38 cellular contexts compared by ENCODE assay signal in the genomic region with DNA sequence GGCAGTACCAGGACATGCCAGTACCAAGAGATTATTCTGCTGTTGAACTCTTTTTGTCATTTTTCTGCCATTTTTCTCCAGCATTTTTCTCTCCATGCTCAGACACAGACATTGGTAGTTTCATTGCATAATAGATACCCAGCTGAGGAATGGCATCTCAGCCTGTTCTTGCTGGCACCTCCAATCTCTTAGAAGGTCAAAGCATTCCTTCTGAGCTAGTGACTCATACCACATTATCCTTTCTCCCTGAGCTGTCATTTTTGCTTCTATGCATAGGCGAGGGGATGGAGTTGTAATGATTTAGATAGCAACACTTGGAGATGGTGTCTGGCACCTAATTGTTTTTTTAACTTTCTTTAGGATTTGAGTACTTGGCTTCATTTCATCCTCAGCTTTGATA.
"Had no signal": no experiment of that assay in that cellular context is flagged by ENCODE, and none has a peak within 500 bp of the region (broad histone marks: within the 10 kb centered on the region; RNA-seq: fewer than 3 reads in every experiment).

No MANE protein-coding gene starts in this region.

- H3K4me1 Mint-ChIP-seq: activated naive CD4-positive, alpha-beta T cell treated with anti-CD3 and anti-CD28 coated beads, Interleukin-2, amount 10 ng/mL, durations not matched to agents 7 days and 5 days; activated naive CD4-positive, alpha-beta T cell treated with anti-CD3 and anti-CD28 coated beads, Interleukin-2, amount 50 U/mL, for 24 hours; activated naive CD8-positive, alpha-beta T cell treated with anti-CD3 and anti-CD28 coated beads for 36 hours; activated naive CD8-positive, alpha-beta T cell treated with anti-CD3 and anti-CD28 coated beads, Interleukin-2, amount 10 ng/mL, durations not matched to agents 7 days and 5 days; activated naive CD8-positive, alpha-beta T cell treated with anti-CD3 and anti-CD28 coated beads, Interleukin-2, amount 50 U/mL, for 24 hours; activated T-helper 17 cell treated with anti-CD3 and anti-CD28 coated beads, Interleukin-2, amount 50 U/mL, for 72 hours; brain; central memory CD8-positive, alpha-beta T cell had no signal

- H3K4me3 Mint-ChIP-seq: activated naive CD4-positive, alpha-beta T cell treated with anti-CD3 and anti-CD28 coated beads for 36 hours; activated naive CD4-positive, alpha-beta T cell treated with anti-CD3 and anti-CD28 coated beads, Interleukin-2, amount 10 ng/mL, durations not matched to agents 7 days and 5 days; activated naive CD4-positive, alpha-beta T cell treated with anti-CD3 and anti-CD28 coated beads, Interleukin-2, amount 50 U/mL, for 24 hours; activated naive CD8-positive, alpha-beta T cell; activated naive CD8-positive, alpha-beta T cell treated with anti-CD3 and anti-CD28 coated beads for 36 hours; activated naive CD8-positive, alpha-beta T cell treated with anti-CD3 and anti-CD28 coated beads, Interleukin-2, amount 10 ng/mL, durations not matched to agents 7 days and 5 days; activated naive CD8-positive, alpha-beta T cell treated with anti-CD3 and anti-CD28 coated beads, Interleukin-2, amount 50 U/mL, for 24 hours; activated T-cell treated with anti-CD3 and anti-CD28 coated beads, Interleukin-2, amount 50 U/mL, for 24 hours; activated T-cell treated with anti-CD3 and anti-CD28 coated beads, Interleukin-2, amount 50 U/mL, for 4 hours; activated T-cell treated with anti-CD3 and anti-CD28 coated beads, Interleukin-2, amount 50 U/mL, for 72 hours; activated T-helper 1 cell treated with anti-CD3 and anti-CD28 coated beads, Interleukin-12 subunit alpha, Interleukin-12 subunit beta, Interleukin-2, Interleukin-4 antibody, amounts not matched to agents 30 ng/mL and 10 ng/mL and 1 ng/mL, durations not matched to agents 14 hours and 24 hours and 36 hours; activated T-helper 17 cell treated with anti-CD3 and anti-CD28 coated beads, Interleukin-2, amount 50 U/mL, for 72 hours; brain; central memory CD8-positive, alpha-beta T cell had no signal

- H3K27ac ChIP-seq: adrenal gland, ascending aorta, body of pancreas, brain microvascular endothelial cell, breast epithelium, cardiac muscle cell had no signal

- H3K36me3 Mint-ChIP-seq: activated naive CD4-positive, alpha-beta T cell treated with anti-CD3 and anti-CD28 coated beads, Interleukin-2, amount 10 ng/mL, durations not matched to agents 7 days and 5 days; activated naive CD4-positive, alpha-beta T cell treated with anti-CD3 and anti-CD28 coated beads, Interleukin-2, amount 50 U/mL, for 24 hours; activated naive CD4-positive, alpha-beta T cell treated with anti-CD3 and anti-CD28 coated beads, Interleukin-2, amount 50 U/mL, for 72 hours; activated naive CD8-positive, alpha-beta T cell; activated naive CD8-positive, alpha-beta T cell treated with anti-CD3 and anti-CD28 coated beads for 36 hours; activated naive CD8-positive, alpha-beta T cell treated with anti-CD3 and anti-CD28 coated beads, Interleukin-2, amount 10 ng/mL, durations not matched to agents 7 days and 5 days; brain had no signal

- H3K27me3 ChIP-seq: adrenal gland, ascending aorta, body of pancreas, brain microvascular endothelial cell, breast epithelium, cardiac muscle cell had no signal

- H3K4me1 ChIP-seq: adrenal gland, ascending aorta, body of pancreas, breast epithelium had no signal

- ATAC-seq: activated naive CD4-positive, alpha-beta T cell treated with anti-CD3 and anti-CD28 coated beads, Interleukin-2, amount 50 U/mL, for 72 hours; activated naive CD8-positive, alpha-beta T cell treated with anti-CD3 and anti-CD28 coated beads, Interleukin-2, amount 50 U/mL, for 24 hours; activated T-cell treated with anti-CD3 and anti-CD28 coated beads, Interleukin-2, amount 50 U/mL, for 4 hours; activated T-cell treated with anti-CD3 and anti-CD28 coated beads, Interleukin-2, amount 50 U/mL, for 72 hours; activated T-helper 17 cell treated with anti-CD3 and anti-CD28 coated beads, Interleukin-2, amount 50 U/mL, for 72 hours; body of pancreas had no signal

- H3K4me3 ChIP-seq: adrenal gland, ascending aorta, body of pancreas, breast epithelium, cardiac muscle cell had no signal

- H3K27ac Mint-ChIP-seq: activated naive CD4-positive, alpha-beta T cell treated with anti-CD3 and anti-CD28 coated beads for 36 hours; activated naive CD4-positive, alpha-beta T cell treated with anti-CD3 and anti-CD28 coated beads, Interleukin-2, amount 10 ng/mL, durations not matched to agents 7 days and 5 days; activated naive CD4-positive, alpha-beta T cell treated with anti-CD3 and anti-CD28 coated beads, Interleukin-2, amount 50 U/mL, for 24 hours; activated naive CD4-positive, alpha-beta T cell treated with anti-CD3 and anti-CD28 coated beads, Interleukin-2, amount 50 U/mL, for 72 hours; activated naive CD8-positive, alpha-beta T cell; activated naive CD8-positive, alpha-beta T cell treated with anti-CD3 and anti-CD28 coated beads for 36 hours; activated naive CD8-positive, alpha-beta T cell treated with anti-CD3 and anti-CD28 coated beads, Interleukin-2, amount 10 ng/mL, durations not matched to agents 7 days and 5 days; activated naive CD8-positive, alpha-beta T cell treated with anti-CD3 and anti-CD28 coated beads, Interleukin-2, amount 50 U/mL, for 24 hours; activated T-cell treated with anti-CD3 and anti-CD28 coated beads, Interleukin-2, amount 50 U/mL, for 24 hours; activated T-cell treated with anti-CD3 and anti-CD28 coated beads, Interleukin-2, amount 50 U/mL, for 72 hours; activated T-helper 1 cell treated with anti-CD3 and anti-CD28 coated beads, Interleukin-12 subunit alpha, Interleukin-12 subunit beta, Interleukin-2, Interleukin-4 antibody, amounts not matched to agents 30 ng/mL and 10 ng/mL and 1 ng/mL, durations not matched to agents 14 hours and 24 hours and 36 hours; activated T-helper 17 cell treated with anti-CD3 and anti-CD28 coated beads, Interleukin-2, amount 50 U/mL, for 72 hours; activated T-helper 2 cell treated with anti-CD3 and anti-CD28 coated beads, Interferon-gamma antibody, Interleukin-2, Interleukin-4, amounts not matched to agents 10 μg/mL and 5 μg/mL and 100 μg/mL, durations not matched to agents 14 hours and 24 hours and 36 hours; brain had no signal

- DNase-seq: activated effector memory CD4-positive, alpha-beta T cell treated with anti-CD3 and anti-CD28 coated beads, Interleukin-2, amount 50 U/mL, for 16 hours; activated effector memory CD4-positive, alpha-beta T cell treated with Interleukin-2 at 50 U/mL for 16 hours; activated gamma-delta T cell; activated gamma-delta T cell treated with Interleukin-2 at 50 U/mL for 16 hours; activated naive CD4-positive, alpha-beta T cell; activated naive CD4-positive, alpha-beta T cell treated with anti-CD3 and anti-CD28 coated beads for 36 hours; activated naive CD4-positive, alpha-beta T cell treated with anti-CD3 and anti-CD28 coated beads, Interleukin-2, amount 10 ng/mL, durations not matched to agents 7 days and 5 days; activated naive CD4-positive, alpha-beta T cell treated with anti-CD3 and anti-CD28 coated beads, Interleukin-2, amount 50 U/mL, for 16 hours; activated naive CD4-positive, alpha-beta T cell treated with Interleukin-2 at 50 U/mL for 16 hours; activated naive CD8-positive, alpha-beta T cell treated with anti-CD3 and anti-CD28 coated beads for 36 hours; activated naive CD8-positive, alpha-beta T cell treated with anti-CD3 and anti-CD28 coated beads, Interleukin-2, amount 10 ng/mL, durations not matched to agents 7 days and 5 days; activated naive CD8-positive, alpha-beta T cell treated with anti-CD3 and anti-CD28 coated beads, Interleukin-2, amount 50 U/mL, for 24 hours; activated T-cell treated with anti-CD3 and anti-CD28 coated beads for 4 hours; activated T-cell treated with anti-CD3 and anti-CD28 coated beads, Interleukin-2, amount 50 U/mL, for 1 hour; activated T-cell treated with anti-CD3 and anti-CD28 coated beads, Interleukin-2, amount 50 U/mL, for 24 hours; activated T-cell treated with anti-CD3 and anti-CD28 coated beads, Interleukin-2, amount 50 U/mL, for 4 hours; activated T-cell treated with anti-CD3 and anti-CD28 coated beads, Interleukin-2, amount 50 U/mL, for 48 hours; activated T-cell treated with anti-CD3 and anti-CD28 coated beads, Interleukin-2, amount 50 U/mL, for 72 hours; adrenal gland; amniotic stem cell; amygdala; anterior cingulate cortex; aorta; body of pancreas; brain microvascular endothelial cell; central memory CD4-positive, alpha-beta T cell; cerebellar nuclear complex had no signal

- H3K9me3 ChIP-seq: adrenal gland, ascending aorta, body of pancreas, breast epithelium had no signal

- H3K36me3 ChIP-seq: adrenal gland, ascending aorta, brain microvascular endothelial cell, breast epithelium, cardiac muscle cell had no signal

- H3K27me3 Mint-ChIP-seq: activated naive CD4-positive, alpha-beta T cell treated with anti-CD3 and anti-CD28 coated beads, Interleukin-2, amount 10 ng/mL, durations not matched to agents 7 days and 5 days; activated naive CD4-positive, alpha-beta T cell treated with anti-CD3 and anti-CD28 coated beads, Interleukin-2, amount 50 U/mL, for 24 hours; activated naive CD8-positive, alpha-beta T cell; activated naive CD8-positive, alpha-beta T cell treated with anti-CD3 and anti-CD28 coated beads for 36 hours; activated naive CD8-positive, alpha-beta T cell treated with anti-CD3 and anti-CD28 coated beads, Interleukin-2, amount 10 ng/mL, durations not matched to agents 7 days and 5 days; activated naive CD8-positive, alpha-beta T cell treated with anti-CD3 and anti-CD28 coated beads, Interleukin-2, amount 50 U/mL, for 24 hours; activated T-cell treated with anti-CD3 and anti-CD28 coated beads, Interleukin-2, amount 50 U/mL, for 24 hours; activated T-helper 17 cell treated with anti-CD3 and anti-CD28 coated beads, Interleukin-2, amount 50 U/mL, for 72 hours; brain; central memory CD8-positive, alpha-beta T cell had no signal
